Comparison of ENCODE assay signal across 12 cellular contexts in the genomic region with DNA sequence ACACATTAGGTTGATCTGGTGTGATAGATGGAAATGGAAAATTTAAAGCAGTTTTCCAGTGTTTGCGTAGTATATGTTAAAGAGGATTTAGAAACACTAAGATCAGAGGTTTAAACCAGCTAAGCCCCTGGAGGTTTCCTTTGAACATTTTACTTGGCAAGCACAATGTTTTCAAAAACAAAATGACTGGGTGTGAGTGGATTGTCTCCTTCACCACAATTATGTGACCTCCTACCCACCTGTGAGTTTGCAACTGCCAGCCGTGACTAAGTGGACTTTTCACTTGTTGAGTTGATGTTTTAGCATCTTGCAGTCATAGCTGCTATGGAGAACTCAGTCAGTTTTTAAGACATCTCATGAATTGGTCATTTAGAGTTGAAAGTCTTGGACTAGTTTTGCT. TPM values are rescaled to one million over a fixed set of nuclear protein-coding genes. Genes with fewer than 3 reads are reported as not detected.
DNase-seq lines count a peak whose midpoint lies in the region; ATAC-seq, FAIRE-seq and TF ChIP-seq lines count a peak whose summit lies in the region.
"Had no signal": no experiment of that assay in that cellular context is flagged by ENCODE, and none has a peak within 500 bp of the region (broad histone marks: within the 10 kb centered on the region; RNA-seq: fewer than 3 reads in every experiment).

No MANE protein-coding gene starts in this region.

- no peak for ATAC-seq in heart left ventricle
- no peak for ATAC-seq in HG02571 (IDR thresholded peaks at IDR 0.05; ENCODE audit: unreplicated experiment)

- H4K20me1 ChIP-seq in keratinocyte (ENCODE audit: control insufficient read depth, extremely low read depth, insufficient read depth, low read length) = no peaks in the 10 kb centered on the region

- H2AFZ ChIP-seq in keratinocyte (ENCODE audit: control insufficient read depth, low read length) = no peak overlapping the region
- H2AFZ ChIP-seq: hepatocyte had no signal

- H3K27ac ChIP-seq in AG04450 (ENCODE audit: low read depth, low read length) (no peak overlapping the region), ascending aorta (peak overlapping the region; percentile 89 to 93), keratinocyte (ENCODE audit: control insufficient read depth, insufficient read depth, low read length) (no peak overlapping the region), heart left ventricle (no peak overlapping the region), spleen (no peak overlapping the region)
- H3K27ac ChIP-seq: cardiac muscle cell, hepatocyte, stomach had no signal

- H3K27me3 ChIP-seq in AG04450 (ENCODE audit: control insufficient read depth, insufficient read depth, low read length) (no peaks in the 10 kb centered on the region), ascending aorta (no peaks in the 10 kb centered on the region), keratinocyte (ENCODE audit: control insufficient read depth, extremely low read depth, insufficient read depth, low read length) (no peaks in the 10 kb centered on the region), heart left ventricle (no peaks in the 10 kb centered on the region), spleen (replicated peaks in 1 of 7) (no peaks in the 10 kb centered on the region)
- H3K27me3 ChIP-seq: cardiac muscle cell, hepatocyte, stomach had no signal

- no peaks in the 10 kb centered on the region for H3K9me1 ChIP-seq in keratinocyte (ENCODE audit: control insufficient read depth, extremely low read depth, insufficient read depth, low read length)

- H3K36me3 ChIP-seq in ascending aorta (no peaks in the 10 kb centered on the region), keratinocyte (ENCODE audit: control insufficient read depth in 2 of 2, extremely low read depth in 1 of 2, insufficient read depth in 2 of 2, low read length in 2 of 2) (no peaks in the 10 kb centered on the region), heart left ventricle (no peaks in the 10 kb centered on the region), spleen (no peaks in the 10 kb centered on the region)
- H3K36me3 ChIP-seq: cardiac muscle cell, stomach had no signal

- FAIRE-seq in keratinocyte (lab: Jason Lieb, UNC) = peak; percentile 76

- peaks cover 0 to 45% of the 10 kb centered on the region in 2 donors for H3K4me1 ChIP-seq in ascending aorta
- H3K4me1 ChIP-seq in keratinocyte (ENCODE audit: control insufficient read depth, extremely low read depth, insufficient read depth, low read length) = peaks cover 23% of the 10 kb centered on the region
- peaks cover 0 to 6% (median 0%) of the 10 kb centered on the region in 12 donors for H3K4me1 ChIP-seq in heart left ventricle
- H3K4me1 ChIP-seq in spleen = no peaks in the 10 kb centered on the region

- TF ChIP-seq POLR2A in heart left ventricle (IDR thresholded peaks at IDR 0.05) (no peak), spleen (IDR thresholded peaks at IDR 0.05) (no peak)

- POLR2A ChIA-PET in AG04450 (lab: Yijun Ruan, JAX) = no interaction called here

- no peak overlapping the region for H3K4me2 ChIP-seq in keratinocyte (ENCODE audit: control insufficient read depth, extremely low read depth, insufficient read depth, low read depth, low read length)
- H3K4me2 ChIP-seq: hepatocyte had no signal

- H3K4me3 ChIP-seq in AG04450 (ENCODE audit: low read depth, low read length) (no peak overlapping the region), ascending aorta (no peak overlapping the region), keratinocyte (ENCODE audit: control insufficient read depth in 2 of 3, extremely low read depth in 1 of 3, insufficient read depth in 2 of 3, low read depth in 1 of 3, low read length in 3 of 3) (no peak overlapping the region), heart left ventricle (no peak overlapping the region), spleen (no peak overlapping the region)
- H3K4me3 ChIP-seq: cardiac muscle cell, hepatocyte, stomach had no signal

- H3K79me2 ChIP-seq in keratinocyte (ENCODE audit: control insufficient read depth, insufficient read depth, low read length) = no peaks in the 10 kb centered on the region
- H3K79me2 ChIP-seq: hepatocyte had no signal

- DNase-seq in AG04450 (ENCODE audit: low read depth, low spot score) (peak; percentile 78), HS-5 (ENCODE audit: low read depth) (peak; percentile 89), ascending aorta (ENCODE audit: low spot score in 2 of 2) (peak in 1 of 2 donors; percentile 27), keratinocyte (ENCODE audit: low read depth, low spot score) (peak; percentile 50), heart left ventricle (no peak), DMS 273 (lab: John Stamatoyannopoulos, UW; ENCODE audit: unreplicated experiment) (no peak), spleen (no peak)
- DNase-seq: CD4-positive, alpha-beta T cell; stomach had no signal

- H3K9me3 ChIP-seq in AG04450 (ENCODE audit: control insufficient read depth, insufficient read depth, low read length) (no peaks in the 10 kb centered on the region), ascending aorta (no peaks in the 10 kb centered on the region), keratinocyte (ENCODE audit: control insufficient read depth, low read depth, low read length) (no peaks in the 10 kb centered on the region), heart left ventricle (no peaks in the 10 kb centered on the region), spleen (no peaks in the 10 kb centered on the region)
- H3K9me3 ChIP-seq: stomach had no signal

- CTCF ChIA-PET in AG04450 (lab: Charles Lee) = interaction anchor here (1.9 to 6.5 kb wide), 3 partner anchors 8 to 459 kb away, joined by 7 to 76 read pairs (median 14); a partner anchor contains a TSS

- TF ChIP-seq CTCF in AG04450 (IDR thresholded peaks at IDR 0.05; ENCODE audit: low read depth, low read length) = no peak
- no peak for TF ChIP-seq CTCF in ascending aorta (IDR thresholded peaks at IDR 0.05)
- no peak for TF ChIP-seq CTCF in keratinocyte (optimal IDR thresholded peaks at IDR 0.05 in 1 of 3, IDR thresholded peaks at IDR 0.05 in 1 of 3, conservative IDR thresholded peaks at IDR 0.05 in 1 of 3; ENCODE audit: extremely low read depth in 1 of 3, insufficient read depth in 2 of 3, low read length in 3 of 3)
- TF ChIP-seq CTCF in heart left ventricle (IDR thresholded peaks at IDR 0.05) = no peak
- TF ChIP-seq CTCF in spleen (IDR thresholded peaks at IDR 0.05 in 8 of 11, conservative IDR thresholded peaks at IDR 0.05 in 3 of 11) = no peak

- dilution Hi-C loops in keratinocyte (cut with MboI; ENCODE audit: extremely low pct_ligation_motif_present, low sequenced_read_pairs) = no loop called here

- WGBS in heart left ventricle, 4 donors = 80 to 90% (median 88%) methylated on average over 2 of the region's 2 CpGs
- WGBS in spleen, 5 donors = 89 to 94% (median 93%) methylated on average over 2 of the region's 2 CpGs

- intact Hi-C loops in ascending aorta (cut with DNase I) = loop anchor here (1.0 to 5.0 kb wide), 2 partner anchors 18 to 51 kb away; no protein-coding TSS in a partner anchor
- intact Hi-C loops in heart left ventricle (cut with DNase I) = loop anchor here in 1 of 10 donors (5.0 kb wide), 2 partner anchors 211 to 321 kb away; a partner anchor contains a TSS
- intact Hi-C loops in spleen (cut with DNase I; ENCODE audit: low total_unique reads) = loop anchor here (10.0 kb wide), 1 partner anchor 319 kb away; no protein-coding TSS in a partner anchor

- H3K9ac ChIP-seq in keratinocyte (ENCODE audit: control insufficient read depth, extremely low read depth, insufficient read depth, low read length) = no peak overlapping the region

RNA-seq across cellular contexts. Expression of a gene that starts 4.7 kb away (rescaled TPM):
- polyA plus RNA-seq in AG04450 (2011; rRNA removed) (not detected in 2 replicates), keratinocyte (0.07 to 0.09 TPM in 2 of 3 replicates, not detected in the other), heart left ventricle (under 1 TPM; 0.06 to 0.11 TPM), spleen (not detected)
- not detected in 2 replicates for polyA minus RNA-seq in AG04450 (2011; rRNA and poly(A)+ RNA removed)
- total RNA-seq in ascending aorta (1.9 TPM), heart left ventricle (1 to 10 TPM in 1 of 9 donors, under 1 TPM in 5, not detected in 3; 0.24 to 1.2 (median 0.39) TPM), spleen (not detected)
- polyA plus RNA-seq in keratinocyte (2011; ENCODE audit: low read depth) = not detected
- polyA plus RNA-seq in keratinocyte (2011; cell fraction: cytosol; rRNA removed) = 0.17 TPM in 1 of 2 replicates, not detected in the other
- polyA plus RNA-seq in keratinocyte (2011; cell fraction: nucleus; rRNA removed) = 0.17 and 0.24 TPM in 2 replicates
- polyA plus RNA-seq in keratinocyte (2012; ENCODE audit: low replicate concordance) = not detected in 2 replicates
- not detected in 3 replicates for polyA minus RNA-seq in keratinocyte
- polyA minus RNA-seq in keratinocyte (2011; cell fraction: cytosol; rRNA and poly(A)+ RNA removed) = not detected
- not detected in 2 replicates for polyA minus RNA-seq in keratinocyte (2011; cell fraction: nucleus; rRNA and poly(A)+ RNA removed)
- total RNA-seq: cardiac muscle cell; CD4-positive, alpha-beta T cell; hepatocyte had no signal
- polyA plus RNA-seq: cardiac muscle cell, hepatocyte had no signal

Comparison
In these comparisons a context has a peak if more than half of its experiments do, and no peak if none do; other contexts are left out.
1. DNase-seq: peak in AG04450 (single experiment), HS-5 (single experiment) and keratinocyte (single experiment); none in heart left ventricle (0 of 5), DMS 273 (single experiment) and spleen (single experiment).
2. H3K27ac ChIP-seq: peak in ascending aorta (2 of 2); none in AG04450 (single experiment), keratinocyte (single experiment), heart left ventricle (0 of 12) and spleen (0 of 8).